Comparison of ENCODE assay signal across 19 cellular contexts in the genomic region with DNA sequence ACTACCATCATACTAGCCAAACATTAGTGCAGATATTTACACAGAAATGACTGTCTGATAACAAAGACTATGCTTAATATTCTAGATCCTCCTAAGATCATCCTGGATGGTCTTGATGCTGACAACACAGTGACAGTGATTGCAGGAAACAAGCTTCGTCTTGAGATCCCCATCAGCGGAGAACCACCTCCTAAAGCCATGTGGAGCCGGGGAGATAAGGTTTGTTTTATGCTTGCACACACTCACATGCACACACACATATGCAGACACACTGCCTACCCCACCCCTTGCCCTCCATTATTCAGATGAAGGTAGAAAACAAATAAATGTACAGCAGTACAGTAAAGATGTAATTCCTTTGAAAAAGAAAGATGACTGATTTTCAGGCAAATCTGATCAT. TPM values are rescaled to one million over a fixed set of nuclear protein-coding genes. Genes with fewer than 3 reads are reported as not detected.
A peak's percentile ranks its signal among the peaks of the same experiment; 100 is the strongest.
DNase-seq lines count a peak whose midpoint lies in the region; ATAC-seq, FAIRE-seq and TF ChIP-seq lines count a peak whose summit lies in the region.
"Had no signal": no experiment of that assay in that cellular context is flagged by ENCODE, and none has a peak within 500 bp of the region (broad histone marks: within the 10 kb centered on the region; RNA-seq: fewer than 3 reads in every experiment).

No MANE protein-coding gene starts in this region.

- H3K27me3 Mint-ChIP-seq in neural progenitor cell (ENCODE audit: insufficient read depth, low read depth): no peaks in the 10 kb centered on the region

- H3K9me1 ChIP-seq in K562 (ENCODE audit: control insufficient read depth, insufficient read depth, low read length): no peaks in the 10 kb centered on the region

- H2AFZ ChIP-seq in K562 (ENCODE audit: low read depth, low read length): no peak overlapping the region
- no peak overlapping the region for H2AFZ ChIP-seq in neural progenitor cell (replicated peaks)

- TF ChIP-seq CTCF in K562 (IDR thresholded peaks at IDR 0.05 in 2 of 3, conservative IDR thresholded peaks at IDR 0.05 in 1 of 3; ENCODE audit: insufficient read depth in 2 of 3, low read depth in 1 of 3, low read length in 3 of 3) (no peak), mucosa of descending colon (IDR thresholded peaks at IDR 0.05) (no peak), neural progenitor cell (IDR thresholded peaks at IDR 0.05) (no peak)

- peaks cover 3% of the 10 kb centered on the region for H3K4me1 Mint-ChIP-seq in neural progenitor cell
- H3K4me1 Mint-ChIP-seq: CD8-positive, alpha-beta memory T cell had no signal

- H3K27me3 ChIP-seq in K562 (ENCODE audit: control insufficient read depth in 2 of 2, insufficient read depth in 2 of 2, low read length in 2 of 2) (no peaks in the 10 kb centered on the region; a peak in 4 of 5 replicates), neural progenitor cell (no peaks in the 10 kb centered on the region)

- no peak for FAIRE-seq in K562 (lab: Jason Lieb, UNC)
- FAIRE-seq: GM12892 had no signal

- H3K4me3 ChIP-seq in K562 (no peak overlapping the region), mucosa of descending colon (no peak overlapping the region), neural progenitor cell (no peak overlapping the region)

- in situ Hi-C loops in K562 (cut with MboI): no loop called here

- H3K36me3 ChIP-seq in K562 (ENCODE audit: control insufficient read depth, insufficient read depth, low read length) (no peaks in the 10 kb centered on the region), mucosa of descending colon (ENCODE audit: low read depth) (no peaks in the 10 kb centered on the region), neural progenitor cell (no peaks in the 10 kb centered on the region)

- no peak for TF ChIP-seq POLR2A in K562 (conservative IDR thresholded peaks at IDR 0.05)

- CTCF ChIA-PET in K562 (lab: Yijun Ruan, JAX; ENCODE audit: low intra/inter-chr PET ratio): interaction anchor here (0.7 kb wide), 1 partner anchor 611 kb away, joined by 5 read pairs; no protein-coding TSS in a partner anchor

- intact Hi-C loops in K562 (cut with micrococcal nuclease): no loop called here
- intact Hi-C loops in mucosa of descending colon (cut with DNase I, micrococcal nuclease): no loop called here

- 0% methylated on average over 3 of the region's 3 CpGs for WGBS in K562 (ENCODE audit: insufficient coverage, low coverage, missing lambda C conversion rate)

- TF ChIP-seq RAD21 in K562 (CRISPR knock-in tag; conservative IDR thresholded peaks at IDR 0.05 in 1 of 2, IDR thresholded peaks at IDR 0.05 in 1 of 2): no peak

- H3K36me3 Mint-ChIP-seq in neural progenitor cell: no peaks in the 10 kb centered on the region
- H3K36me3 Mint-ChIP-seq: CD14-positive monocyte; CD8-positive, alpha-beta memory T cell had no signal

- H3K27ac Mint-ChIP-seq in neural progenitor cell: no peak overlapping the region
- H3K27ac Mint-ChIP-seq: CD14-positive monocyte; CD8-positive, alpha-beta memory T cell; HFFc6 had no signal

- TF ChIP-seq EP300 in K562 (IDR thresholded peaks at IDR 0.05; ENCODE audit: low read length): no peak

- no peak overlapping the region for H3K4me3 Mint-ChIP-seq in neural progenitor cell
- H3K4me3 Mint-ChIP-seq: CD14-positive monocyte; CD8-positive, alpha-beta memory T cell; HFFc6 had no signal

- H4K20me1 ChIP-seq in K562 (replicated peaks; ENCODE audit: control insufficient read depth, insufficient read depth, low read length) (no peaks in the 10 kb centered on the region), neural progenitor cell (ENCODE audit: low read depth) (no peaks in the 10 kb centered on the region)

- peak; percentile 41; the same call in 1 of the 3 replicates for ATAC-seq in K562
- peak; percentile 51 for ATAC-seq in mucosa of descending colon

- no peaks in the 10 kb centered on the region for H3K9me3 Mint-ChIP-seq in neural progenitor cell
- H3K9me3 Mint-ChIP-seq: CD8-positive, alpha-beta memory T cell; HFFc6 had no signal

- no peaks in the 10 kb centered on the region for H3K79me2 ChIP-seq in K562 (ENCODE audit: control insufficient read depth, insufficient read depth, low read length)
- H3K79me2 ChIP-seq in neural progenitor cell (ENCODE audit: low read depth): no peaks in the 10 kb centered on the region

- BruUV-seq in K562 (replicated peaks; lab: Mats Ljungman, UMichigan): no TSS peak

- H3K27ac ChIP-seq in K562 (ENCODE audit: extremely low read depth, low read depth, low read length): no peak overlapping the region
- no peak overlapping the region for H3K27ac ChIP-seq in substantia nigra (ENCODE audit: low read depth, low read length, poor library complexity, severe bottlenecking)
- H3K27ac ChIP-seq in neural progenitor cell: no peak overlapping the region
- H3K27ac ChIP-seq: 22Rv1 had no signal

- H3F3A ChIP-seq in neural progenitor cell (ENCODE audit: low read depth): no peaks in the 10 kb centered on the region

- POLR2A ChIA-PET in K562 (lab: Yijun Ruan, JAX): interaction anchor here (0.6 to 0.8 kb wide), 2 partner anchors 58 to 624 kb away, joined by 3 read pairs; a partner anchor contains a TSS

- H3K4me2 ChIP-seq in K562 (ENCODE audit: insufficient read depth, low read length) (no peak overlapping the region), neural progenitor cell (no peak overlapping the region)

- peak; percentile 29 for DNase-seq in NCI-H748 (lab: John Stamatoyannopoulos, UW; ENCODE audit: unreplicated experiment)
- DNase-seq in NCI-H748 treated with DMSO at 0.1 percent for 48 hours (lab: John Stamatoyannopoulos, UW): no peak
- peak in 1 of 4 experiments; percentile 25 for DNase-seq in K562 (ENCODE audit: extremely low read depth in 1 of 4, low spot score in 3 of 4)
- DNase-seq in mucosa of descending colon: no peak
- DNase-seq in substantia nigra (lab: John Stamatoyannopoulos, UW): no peak
- no peak for DNase-seq in dedifferentiated amniotic fluid mesenchymal stem cell (ENCODE audit: extremely low spot score)
- no peak for DNase-seq in neural progenitor cell (ENCODE audit: low spot score)
- DNase-seq: Caco-2; CD8-positive, alpha-beta memory T cell; DND-41; GDM1; HCEC 1CT; HFFc6 had no signal

- no peaks in the 10 kb centered on the region for H3K9me3 ChIP-seq in K562 (replicated peaks; ENCODE audit: control insufficient read depth, insufficient read depth, low read depth, low read length)
- no peaks in the 10 kb centered on the region for H3K9me3 ChIP-seq in mucosa of descending colon
- no peaks in the 10 kb centered on the region for H3K9me3 ChIP-seq in neural progenitor cell (ENCODE audit: low read depth)
- H3K9me3 ChIP-seq: Caco-2 had no signal

- H3K4me1 ChIP-seq in K562 (replicated peaks in 1 of 2; ENCODE audit: control insufficient read depth in 2 of 2, insufficient read depth in 2 of 2, low read length in 2 of 2) (no peaks in the 10 kb centered on the region), mucosa of descending colon (ENCODE audit: low read depth) (peaks cover 13% of the 10 kb centered on the region), neural progenitor cell (no peaks in the 10 kb centered on the region)
- H3K4me1 ChIP-seq: Caco-2 had no signal

- no peak overlapping the region for H3K9ac ChIP-seq in K562 (ENCODE audit: insufficient read depth in 1 of 2, low read depth in 2 of 2, low read length in 2 of 2)
- no peak overlapping the region for H3K9ac ChIP-seq in neural progenitor cell

TF ChIP-seq in K562, 482 proteins besides CTCF, POLR2A, EP300 and RAD21 (continues in another document):
- TF ChIP-seq TAL1 (IDR thresholded peaks at IDR 0.05): peak; percentile 31; the same call in 1 of the 2 replicates
- no peak for TF ChIP-seq ZFP30 (CRISPR knock-in tag; IDR thresholded peaks at IDR 0.05; ENCODE audit: borderline replicate concordance)
- TF ChIP-seq ZNF717 (CRISPR knock-in tag; IDR thresholded peaks at IDR 0.05): no peak

RNA-seq across cellular contexts. Expression of a gene that starts 44.4 kb away (rescaled TPM):
- 54.6 and 85.9 TPM in 2 replicates for total RNA-seq in K562 (2011; cell fraction: chromatin; rRNA removed; ENCODE audit: low replicate concordance)
- total RNA-seq in K562 (2011; cell fraction: nucleolus; rRNA removed): 78.3 and 80.9 TPM in 2 replicates
- total RNA-seq in K562 (2011; cell fraction: nucleoplasm; rRNA removed): 85.9 and 96.9 TPM in 2 replicates
- total RNA-seq in K562 (2014; rRNA removed) (170 and 210 TPM in 2 replicates), K562 (2014; rRNA removed; fragmentation: Illumina TruSeq; extraction: Trizol) (112 and 123 TPM in 2 replicates), K562 (2015; rRNA removed; fragmentation: Illumina TruSeq; extraction: Trizol) (75.4 and 75.5 TPM in 2 replicates), K562 (2021) (95.0 and 103 TPM in 2 replicates), mucosa of descending colon (10 to 100 TPM; 86.7 to 98.2 (median 97.2) TPM), neural progenitor cell (ENCODE audit: low replicate concordance) (6.5 and 12.7 TPM in 2 replicates)
- polyA plus RNA-seq in K562 (2011; rRNA removed) (66.5 and 91.9 TPM in 2 replicates), K562 (2014; fragmentation: Illumina TruSeq; extraction: Trizol) (62.8 and 69.4 TPM in 2 replicates), K562 (2014; fragmentation: Nextera tagmentation; extraction: Ambion mirVana) (10 to 100 TPM; 15.3 to 24.3 TPM), K562 (2014; rRNA removed) (92.5 and 111 TPM in 2 replicates)
- polyA plus RNA-seq in K562 (2011; cell fraction: cytosol; rRNA removed): 47.4 and 49.6 TPM in 2 replicates
- polyA plus RNA-seq in K562 (2011; cell fraction: nucleus; rRNA removed): 42.3 and 43.3 TPM in 2 replicates
- 75.7 and 82.7 TPM in 2 replicates for polyA plus RNA-seq in K562 (2012)
- 32.0 and 33.2 TPM in 2 replicates for polyA minus RNA-seq in K562 (2011; rRNA and poly(A)+ RNA removed)
- polyA minus RNA-seq in K562 (2011; cell fraction: cytosol; rRNA and poly(A)+ RNA removed): 25.0 and 28.9 TPM in 2 replicates
- polyA minus RNA-seq in K562 (2011; cell fraction: nucleus; rRNA and poly(A)+ RNA removed): 58.8 and 71.3 TPM in 2 replicates

RNA-seq across cellular contexts. Expression of a gene that starts 58.3 kb away (rescaled TPM):
- total RNA-seq in K562 (2011; cell fraction: chromatin; rRNA removed; ENCODE audit: low replicate concordance): not detected in 2 replicates
- not detected in 2 replicates for total RNA-seq in K562 (2011; cell fraction: nucleolus; rRNA removed)
- not detected in 2 replicates for total RNA-seq in K562 (2011; cell fraction: nucleoplasm; rRNA removed)
- total RNA-seq in K562 (2014; rRNA removed) (not detected in 2 replicates), K562 (2014; rRNA removed; fragmentation: Illumina TruSeq; extraction: Trizol) (not detected in 2 replicates), K562 (2015; rRNA removed; fragmentation: Illumina TruSeq; extraction: Trizol) (not detected in 2 replicates), K562 (2021) (not detected in 2 replicates), mucosa of descending colon (10 to 100 TPM in 2 of 3 donors, 1 to 10 TPM in 1; 9.3 to 12.6 (median 10.0) TPM), neural progenitor cell (ENCODE audit: low replicate concordance) (not detected in 2 replicates)
- polyA plus RNA-seq in K562 (2011; rRNA removed) (not detected in 2 replicates), K562 (2014; fragmentation: Illumina TruSeq; extraction: Trizol) (not detected in 2 replicates), K562 (2014; fragmentation: Nextera tagmentation; extraction: Ambion mirVana) (not detected), K562 (2014; rRNA removed) (not detected in 2 replicates)
- polyA plus RNA-seq in K562 (2011; cell fraction: cytosol; rRNA removed): not detected in 2 replicates
- polyA plus RNA-seq in K562 (2011; cell fraction: nucleus; rRNA removed): not detected in 2 replicates
- polyA plus RNA-seq in K562 (2012): not detected in 2 replicates
- not detected in 2 replicates for polyA minus RNA-seq in K562 (2011; rRNA and poly(A)+ RNA removed)
- not detected in 2 replicates for polyA minus RNA-seq in K562 (2011; cell fraction: cytosol; rRNA and poly(A)+ RNA removed)
- not detected in 2 replicates for polyA minus RNA-seq in K562 (2011; cell fraction: nucleus; rRNA and poly(A)+ RNA removed)
- total RNA-seq: Caco-2; CD8-positive, alpha-beta memory T cell; H4; HFFc6; HT1080 had no signal
- polyA plus RNA-seq: BJ; CD8-positive, alpha-beta memory T cell had no signal

Comparison
In these comparisons a context has a peak if more than half of its experiments do, and no peak if none do; other contexts are left out.
1. RNA of a gene that starts 58.3 kb away (total RNA-seq): 9.3 to 12.6 TPM in mucosa of descending colon; not detected in K562 and not detected in neural progenitor cell; every median in the first group is over 10 times any median in the second.